11 cellular contexts compared by ENCODE assay signal in genomic region chr12:53985900-53986685, GRCh38. TPM values are rescaled to one million over a fixed set of nuclear protein-coding genes. Genes with fewer than 3 reads are reported as not detected.
A peak's percentile ranks its signal among the peaks of the same experiment; 100 is the strongest.
DNase-seq lines count a peak whose midpoint lies in the region; ATAC-seq and TF ChIP-seq lines count a peak whose summit lies in the region.
"Had no signal": no experiment of that assay in that cellular context is flagged by ENCODE, and none has a peak within 500 bp of the region (broad histone marks: within the 10 kb centered on the region; RNA-seq: fewer than 3 reads in every experiment).

No MANE protein-coding gene starts in this region.

- 5 to 8% methylated on average over 56 of the region's 56 CpGs for WGBS in esophagus, 2 donors

- H3K4me2 ChIP-seq in parathyroid adenoma (ENCODE audit: low read length): peak overlapping the region; percentile 35

- H3K27ac ChIP-seq in esophagus (ENCODE audit: low read depth in 2 of 2, low read length in 1 of 2): no peak overlapping the region
- no peak overlapping the region for H3K27ac ChIP-seq in parathyroid adenoma

- H3K9me3 ChIP-seq in MG63: no peaks in the 10 kb centered on the region
- H3K9me3 ChIP-seq in esophagus (ENCODE audit: control insufficient read depth in 2 of 2, insufficient read depth in 1 of 2, low read depth in 1 of 2, low read length in 1 of 2): peaks cover 2 to 3% of the 10 kb centered on the region in 2 donors
- no peaks in the 10 kb centered on the region for H3K9me3 ChIP-seq in parathyroid adenoma (ENCODE audit: control insufficient read depth, low read length)

- H3K79me2 ChIP-seq in parathyroid adenoma: no peaks in the 10 kb centered on the region

- no peak overlapping the region for H2AFZ ChIP-seq in parathyroid adenoma

- peak; percentile 50 for DNase-seq in EH (ENCODE audit: low read depth)
- DNase-seq in MG63: peak; percentile 83
- no peak for DNase-seq in OCI-M1 (lab: John Stamatoyannopoulos, UW)
- no peak for DNase-seq in GM13977 (ENCODE audit: low spot score)
- no peak for DNase-seq in NCI-H526 (lab: John Stamatoyannopoulos, UW)
- DNase-seq: NCI-H748 treated with DMSO at 0.1 percent for 48 hours, nucleus accumbens had no signal

- H3K4me3 ChIP-seq in MG63 (peak overlapping the region; percentile 70), esophagus (ENCODE audit: low read depth in 1 of 2, low read length in 2 of 2) (peak overlapping the region; percentile 22 to 34), parathyroid adenoma (ENCODE audit: low read depth, low read length) (no peak overlapping the region)

- peaks cover 0 to 15% of the 10 kb centered on the region in 2 donors for H3K4me1 ChIP-seq in esophagus (ENCODE audit: control insufficient read depth in 2 of 2, insufficient read depth in 2 of 2, low read length in 1 of 2)
- no peaks in the 10 kb centered on the region for H3K4me1 ChIP-seq in parathyroid adenoma

- ATAC-seq in HG03175 (IDR thresholded peaks at IDR 0.05; ENCODE audit: unreplicated experiment): no peak

- H3K27me3 ChIP-seq in MG63 (no peaks in the 10 kb centered on the region), esophagus (ENCODE audit: control insufficient read depth in 1 of 2, insufficient read depth in 2 of 2, low read length in 2 of 2) (peaks cover 5 to 70% of the 10 kb centered on the region in 2 donors), parathyroid adenoma (ENCODE audit: control insufficient read depth, insufficient read depth, low read length) (peaks cover 39% of the 10 kb centered on the region)

- TF ChIP-seq CTCF in parathyroid adenoma (IDR thresholded peaks at IDR 0.05): no peak
- no peak for TF ChIP-seq CTCF in GM13977 (IDR thresholded peaks at IDR 0.05; ENCODE audit: extremely low read depth, insufficient read depth, missing control alignments)

- in situ Hi-C loops in GM13977 (cut with MboI; ENCODE audit: low pct_unique_long_range_greater_than_20kb, low sequenced_read_pairs, unreplicated experiment): no loop called here

- H3K36me3 ChIP-seq in MG63 (peaks cover 13% of the 10 kb centered on the region), esophagus (ENCODE audit: control insufficient read depth in 2 of 2, insufficient read depth in 2 of 2, low read length in 1 of 2) (no peaks in the 10 kb centered on the region), parathyroid adenoma (ENCODE audit: control insufficient read depth, insufficient read depth, low read length) (no peaks in the 10 kb centered on the region)

- H3K9ac ChIP-seq in parathyroid adenoma: no peak overlapping the region

RNA-seq across cellular contexts. Expression of gene HOXC10, which starts 1.1 kb away (rescaled TPM):
- total RNA-seq in MG63 (2014; rRNA removed; shearing (Covaris generic); ENCODE audit: low replicate concordance): 19.8 and 27.4 TPM in 2 replicates
- polyA plus RNA-seq in esophagus: under 1 TPM; 0.02 to 0.04 TPM
- total RNA-seq: activated CD8-positive, alpha-beta memory T cell treated with anti-CD3 and anti-CD28 coated beads for 36 hours had no signal

RNA-seq across cellular contexts. Expression of gene HOTAIR, which starts 11.3 kb away (rescaled TPM):
- total RNA-seq in MG63 (2014; rRNA removed; shearing (Covaris generic); ENCODE audit: low replicate concordance): 4.2 and 4.5 TPM in 2 replicates
- not detected for polyA plus RNA-seq in esophagus
- total RNA-seq: activated CD8-positive, alpha-beta memory T cell treated with anti-CD3 and anti-CD28 coated beads for 36 hours had no signal

RNA-seq across cellular contexts. Expression of gene HOXC11, which starts 13.2 kb away (rescaled TPM):
- 0.30 and 1.3 TPM in 2 replicates for total RNA-seq in MG63 (2014; rRNA removed; shearing (Covaris generic); ENCODE audit: low replicate concordance)
- not detected for polyA plus RNA-seq in esophagus
- total RNA-seq: activated CD8-positive, alpha-beta memory T cell treated with anti-CD3 and anti-CD28 coated beads for 36 hours had no signal

RNA-seq across cellular contexts. Expression of gene HOXC9, which starts 13.9 kb away (rescaled TPM):
- total RNA-seq in MG63 (2014; rRNA removed; shearing (Covaris generic); ENCODE audit: low replicate concordance): 1.9 and 7.9 TPM in 2 replicates
- polyA plus RNA-seq in esophagus: under 1 TPM; 0.20 to 0.51 TPM
- total RNA-seq: activated CD8-positive, alpha-beta memory T cell treated with anti-CD3 and anti-CD28 coated beads for 36 hours had no signal

RNA-seq across cellular contexts. Expression of gene HOXC8, which starts 22.7 kb away (rescaled TPM):
- 0.10 and 0.13 TPM in 2 replicates for total RNA-seq in MG63 (2014; rRNA removed; shearing (Covaris generic); ENCODE audit: low replicate concordance)
- polyA plus RNA-seq in esophagus: under 1 TPM; 0.04 to 0.21 TPM
- total RNA-seq: activated CD8-positive, alpha-beta memory T cell treated with anti-CD3 and anti-CD28 coated beads for 36 hours had no signal

Comparison
In these comparisons a context has a peak if more than half of its experiments do, and no peak if none do; other contexts are left out.
1. DNase-seq: peak in EH (single experiment) and MG63 (single experiment); none in OCI-M1 (single experiment), GM13977 (single experiment) and NCI-H526 (0 of 2).